Comparison of ENCODE assay signal across 16 cellular contexts in genomic region chr3:131690800-131691199, GRCh38.
"Had no signal": no experiment of that assay in that cellular context is flagged by ENCODE, and none has a peak within 500 bp of the region (broad histone marks: within the 10 kb centered on the region; RNA-seq: fewer than 3 reads in every experiment).

No MANE protein-coding gene starts in this region.

- H3K27me3 ChIP-seq: ascending aorta, breast epithelium, suprapubic skin, vagina had no signal

- H3K27me3 Mint-ChIP-seq: progenitor cell of endocrine pancreas had no signal

- H3K27ac ChIP-seq: ascending aorta, breast epithelium, suprapubic skin, vagina had no signal

- H3K4me3 Mint-ChIP-seq: activated naive CD4-positive, alpha-beta T cell treated with anti-CD3 and anti-CD28 coated beads, Interleukin-2, amount 50 U/mL, for 24 hours; activated T-cell treated with anti-CD3 and anti-CD28 coated beads, Interleukin-2, amount 50 U/mL, for 72 hours; stimulated activated naive CD8-positive, alpha-beta T cell treated with anti-CD3 and anti-CD28 coated beads, Interleukin-15, Interleukin-2, amounts not matched to agents 100 ng/mL and 50 ng/mL, for 24 hours had no signal

- H3K9me3 ChIP-seq: ascending aorta, breast epithelium, suprapubic skin, vagina had no signal

- H3K4me1 Mint-ChIP-seq: activated naive CD4-positive, alpha-beta T cell treated with anti-CD3 and anti-CD28 coated beads, Interleukin-2, amount 50 U/mL, for 24 hours had no signal

- H3K9me3 Mint-ChIP-seq: activated naive CD4-positive, alpha-beta T cell treated with anti-CD3 and anti-CD28 coated beads, Interleukin-2, amount 50 U/mL, for 24 hours; stimulated activated naive CD8-positive, alpha-beta T cell treated with anti-CD3 and anti-CD28 coated beads, Interleukin-15, Interleukin-2, amounts not matched to agents 100 ng/mL and 50 ng/mL, for 24 hours had no signal

- H3K4me3 ChIP-seq: ascending aorta, breast epithelium, suprapubic skin, vagina had no signal

- H3K4me1 ChIP-seq: ascending aorta, breast epithelium, suprapubic skin, vagina had no signal

- ATAC-seq: activated T-cell treated with anti-CD3 and anti-CD28 coated beads, Interleukin-2, amount 50 U/mL, for 72 hours had no signal

- DNase-seq: activated CD4-positive, alpha-beta T cell treated with anti-CD3 and anti-CD28 coated beads, Interleukin-2, amount 50 U/mL, for 4 hours; activated effector memory CD4-positive, alpha-beta T cell treated with anti-CD3 and anti-CD28 coated beads, Interleukin-2, amount 50 U/mL, for 16 hours; activated T-cell treated with anti-CD3 and anti-CD28 coated beads, Interleukin-2, amount 50 U/mL, for 72 hours; cerebellar nuclear complex; cortex of kidney; hypothalamus; midbrain; occipital lobe; trophoblast cell had no signal

- H3K36me3 ChIP-seq: ascending aorta, breast epithelium, suprapubic skin, vagina had no signal

- H3K36me3 Mint-ChIP-seq: activated naive CD4-positive, alpha-beta T cell treated with anti-CD3 and anti-CD28 coated beads, Interleukin-2, amount 50 U/mL, for 24 hours had no signal

- H3K27ac Mint-ChIP-seq: activated naive CD4-positive, alpha-beta T cell treated with anti-CD3 and anti-CD28 coated beads, Interleukin-2, amount 50 U/mL, for 24 hours; activated T-cell treated with anti-CD3 and anti-CD28 coated beads, Interleukin-2, amount 50 U/mL, for 72 hours; progenitor cell of endocrine pancreas; stimulated activated naive CD8-positive, alpha-beta T cell treated with anti-CD3 and anti-CD28 coated beads, Interleukin-15, Interleukin-2, amounts not matched to agents 100 ng/mL and 50 ng/mL, for 24 hours had no signal
